13 cellular contexts compared by ENCODE assay signal in genomic region chr4:147479817-147480216, GRCh38. TPM values are rescaled to one million over a fixed set of nuclear protein-coding genes. Genes with fewer than 3 reads are reported as not detected.
A peak's percentile ranks its signal among the peaks of the same experiment; 100 is the strongest.
DNase-seq lines count a peak whose midpoint lies in the region; ATAC-seq and TF ChIP-seq lines count a peak whose summit lies in the region.
"Had no signal": no experiment of that assay in that cellular context is flagged by ENCODE, and none has a peak within 500 bp of the region (broad histone marks: within the 10 kb centered on the region; RNA-seq: fewer than 3 reads in every experiment).

No MANE protein-coding gene starts in this region.

- no peaks in the 10 kb centered on the region for H3K36me3 Mint-ChIP-seq in neural crest cell (ENCODE audit: low read depth)

- H3K27ac Mint-ChIP-seq in neural crest cell (ENCODE audit: unreplicated experiment) = no peak overlapping the region

- no peak for ATAC-seq in HG02938 (IDR thresholded peaks at IDR 0.05; ENCODE audit: unreplicated experiment)
- no peak for ATAC-seq in GM19452 (IDR thresholded peaks at IDR 0.05; ENCODE audit: unreplicated experiment)

- TF ChIP-seq CTCF in neural crest cell (conservative IDR thresholded peaks at IDR 0.05) = no peak

- peaks cover 29% of the 10 kb centered on the region for H3K27me3 Mint-ChIP-seq in neural crest cell (ENCODE audit: low read depth)

- H3K4me1 Mint-ChIP-seq in neural crest cell = no peaks in the 10 kb centered on the region

- DNase-seq in AG08395 (ENCODE audit: low spot score) (peak; percentile 57), MV-4-11 (lab: John Stamatoyannopoulos, UW) (peak; percentile 70), epithelial cell of prostate (ENCODE audit: low read depth, low spot score) (peak; percentile 49), neural crest cell (ENCODE audit: low read depth, low spot score) (no peak), NAMALWA (ENCODE audit: low spot score) (no peak), NCI-H1092 (lab: John Stamatoyannopoulos, UW) (no peak)
- DNase-seq: HCEC 1CT; NCI-H146; stimulated activated CD4-positive, alpha-beta T cell treated with anti-CD3 and anti-CD28 coated beads, Interleukin-4, amount 100 ng/mL, for 24 hours had no signal

- H3K4me3 Mint-ChIP-seq in neural crest cell = peak overlapping the region; percentile 89

- no peak overlapping the region for H3K27ac ChIP-seq in epithelial cell of prostate
- H3K27ac ChIP-seq: neutrophil had no signal

- no peaks in the 10 kb centered on the region for H3K9me3 Mint-ChIP-seq in neural crest cell

RNA-seq across cellular contexts. Expression of gene EDNRA, which starts 1.1 kb away (rescaled TPM):
- total RNA-seq in neural crest cell = 5.8 and 6.9 TPM in 2 replicates
- total RNA-seq: dermis microvascular lymphatic vessel endothelial cell had no signal

Comparison
In these comparisons a context has a peak if more than half of its experiments do, and no peak if none do; other contexts are left out.
1. DNase-seq: peak in AG08395 (single experiment), MV-4-11 (single experiment) and epithelial cell of prostate (single experiment); none in neural crest cell (single experiment), NAMALWA (single experiment) and NCI-H1092 (single experiment).